ENCODE assay signal across 15 cellular contexts in genomic region chr3:153319691-153320552, GRCh38.
A peak's percentile ranks its signal among the peaks of the same experiment; 100 is the strongest.
DNase-seq lines count a peak whose midpoint lies in the region; ATAC-seq and TF ChIP-seq lines count a peak whose summit lies in the region.
"Had no signal": no experiment of that assay in that cellular context is flagged by ENCODE, and none has a peak within 500 bp of the region (broad histone marks: within the 10 kb centered on the region; RNA-seq: fewer than 3 reads in every experiment).

No MANE protein-coding gene starts in this region.

- H3K27me3 Mint-ChIP-seq in activated CD4-positive, alpha-beta T cell treated with anti-CD3 and anti-CD28 coated beads for 36 hours = no peaks in the 10 kb centered on the region
- H3K27me3 Mint-ChIP-seq in dendritic cell treated with granulocyte-macrophage colony-stimulating factor and Interleukin-4, amounts not matched to agents 40 ng/mL and 50 ng/mL, for 4 days = no peaks in the 10 kb centered on the region

- no peak overlapping the region for H3K27ac ChIP-seq in smooth muscle cell (ENCODE audit: low read depth)
- H3K27ac ChIP-seq: HL-60, WERI-Rb-1 had no signal

- H2AFZ ChIP-seq in smooth muscle cell (ENCODE audit: low read depth) = peak overlapping the region; percentile 20

- no peak overlapping the region for H3K9ac ChIP-seq in smooth muscle cell (ENCODE audit: low read depth)

- POLR2A ChIA-PET in activated CD4-positive, alpha-beta T cell treated with anti-CD3 and anti-CD28 coated beads for 36 hours (lab: Charles Lee) = no interaction called here

- peak overlapping the region; percentile 27 for H3K4me3 Mint-ChIP-seq in activated CD4-positive, alpha-beta T cell treated with anti-CD3 and anti-CD28 coated beads for 36 hours
- peak overlapping the region; percentile 23 for H3K4me3 Mint-ChIP-seq in dendritic cell treated with granulocyte-macrophage colony-stimulating factor and Interleukin-4, amounts not matched to agents 40 ng/mL and 50 ng/mL, for 4 days

- peak overlapping the region; percentile 3 for H3K4me2 ChIP-seq in smooth muscle cell

- H3K4me3 ChIP-seq in smooth muscle cell = no peak overlapping the region
- H3K4me3 ChIP-seq: stomach had no signal

- no peaks in the 10 kb centered on the region for H3K4me1 ChIP-seq in smooth muscle cell (ENCODE audit: low read depth)

- no peak for TF ChIP-seq CTCF in smooth muscle cell (IDR thresholded peaks at IDR 0.05; ENCODE audit: borderline replicate concordance, insufficient read depth, poor library complexity, severe bottlenecking)

- CTCF ChIA-PET in activated CD4-positive, alpha-beta T cell treated with anti-CD3 and anti-CD28 coated beads for 36 hours (lab: Charles Lee) = interaction anchor here (1.1 kb wide), 1 partner anchor 9 kb away, joined by 5 read pairs; no protein-coding TSS in a partner anchor

- peaks cover 5% of the 10 kb centered on the region for H3K9me3 Mint-ChIP-seq in activated CD4-positive, alpha-beta T cell treated with anti-CD3 and anti-CD28 coated beads for 36 hours (ENCODE audit: low read depth)
- H3K9me3 Mint-ChIP-seq in dendritic cell treated with granulocyte-macrophage colony-stimulating factor and Interleukin-4, amounts not matched to agents 40 ng/mL and 50 ng/mL, for 4 days = peaks cover 6% of the 10 kb centered on the region

- peaks cover 2% of the 10 kb centered on the region for H3K36me3 Mint-ChIP-seq in activated CD4-positive, alpha-beta T cell treated with anti-CD3 and anti-CD28 coated beads for 36 hours (ENCODE audit: low read depth)
- no peaks in the 10 kb centered on the region for H3K36me3 Mint-ChIP-seq in dendritic cell treated with granulocyte-macrophage colony-stimulating factor and Interleukin-4, amounts not matched to agents 40 ng/mL and 50 ng/mL, for 4 days (ENCODE audit: low read depth)

- H3K27me3 ChIP-seq in smooth muscle cell (ENCODE audit: low read depth) = no peaks in the 10 kb centered on the region
- H3K27me3 ChIP-seq: stomach had no signal

- ATAC-seq in activated CD4-positive, alpha-beta T cell treated with anti-CD3 and anti-CD28 coated beads for 36 hours = peak; percentile 63
- ATAC-seq in HG03097 (IDR thresholded peaks at IDR 0.05; ENCODE audit: low FRiP score, unreplicated experiment) = peak; percentile 61
- no peak for ATAC-seq in GM19397 (IDR thresholded peaks at IDR 0.05; ENCODE audit: unreplicated experiment)
- ATAC-seq in HG03378 (IDR thresholded peaks at IDR 0.05; ENCODE audit: unreplicated experiment) = no peak
- ATAC-seq: esophagus mucosa had no signal

- peak overlapping the region; percentile 51 for H3K27ac Mint-ChIP-seq in activated CD4-positive, alpha-beta T cell treated with anti-CD3 and anti-CD28 coated beads for 36 hours
- peak overlapping the region; percentile 73 for H3K27ac Mint-ChIP-seq in dendritic cell treated with granulocyte-macrophage colony-stimulating factor and Interleukin-4, amounts not matched to agents 40 ng/mL and 50 ng/mL, for 4 days

- peaks cover 19% of the 10 kb centered on the region for H3K4me1 Mint-ChIP-seq in activated CD4-positive, alpha-beta T cell treated with anti-CD3 and anti-CD28 coated beads for 36 hours
- peaks cover 29% of the 10 kb centered on the region for H3K4me1 Mint-ChIP-seq in dendritic cell treated with granulocyte-macrophage colony-stimulating factor and Interleukin-4, amounts not matched to agents 40 ng/mL and 50 ng/mL, for 4 days (ENCODE audit: low read depth)

- H4K20me1 ChIP-seq in smooth muscle cell (ENCODE audit: low read depth) = no peaks in the 10 kb centered on the region

- intact Hi-C loops in activated CD4-positive, alpha-beta T cell treated with anti-CD3 and anti-CD28 coated beads for 36 hours (cut with DNase I, micrococcal nuclease) = no loop called here
- intact Hi-C loops in dendritic cell treated with granulocyte-macrophage colony-stimulating factor and Interleukin-4, amounts not matched to agents 40 ng/mL and 50 ng/mL, for 4 days (cut with micrococcal nuclease) = loop anchor here (5.0 kb wide), 1 partner anchor 117 kb away; no protein-coding TSS in a partner anchor

- no peaks in the 10 kb centered on the region for H3K79me2 ChIP-seq in smooth muscle cell (ENCODE audit: low read depth)

- H3K9me3 ChIP-seq in smooth muscle cell (replicated peaks; ENCODE audit: low read depth) = no peaks in the 10 kb centered on the region

- no peak for DNase-seq in activated CD4-positive, alpha-beta T cell treated with anti-CD3 and anti-CD28 coated beads for 36 hours
- no peak for DNase-seq in activated CD4-positive, alpha-beta T cell treated with anti-CD3 and anti-CD28 coated beads for 48 hours
- DNase-seq in smooth muscle cell (lab: John Stamatoyannopoulos, UW; ENCODE audit: unreplicated experiment) (no peak), DMS153 (lab: John Stamatoyannopoulos, UW) (no peak)
- DNase-seq: activated effector memory CD4-positive, alpha-beta T cell treated with anti-CD3 and anti-CD28 coated beads, Interleukin-2, amount 50 U/mL, for 16 hours; NCI-H226; stimulated activated CD4-positive, alpha-beta T cell treated with anti-CD3 and anti-CD28 coated beads, Interleukin-1b, Interleukin-23, amount 100 ng/mL, for 48 hours; stomach; WERI-Rb-1 had no signal

- no peaks in the 10 kb centered on the region for H3F3A ChIP-seq in smooth muscle cell (ENCODE audit: low read depth)

- 28% methylated on average over 2 of the region's 2 CpGs for WGBS in smooth muscle cell (ENCODE audit: low lambda C conversion rate)

- H3K36me3 ChIP-seq in smooth muscle cell (ENCODE audit: low read depth) = no peaks in the 10 kb centered on the region
- H3K36me3 ChIP-seq: stomach, WERI-Rb-1 had no signal

Comparison
In these comparisons a context has a peak if more than half of its experiments do, and no peak if none do; other contexts are left out.
1. ATAC-seq: peak in activated CD4-positive, alpha-beta T cell treated with anti-CD3 and anti-CD28 coated beads for 36 hours (single experiment) and HG03097 (single experiment); none in GM19397 (single experiment) and HG03378 (single experiment).